In the genomic region with DNA sequence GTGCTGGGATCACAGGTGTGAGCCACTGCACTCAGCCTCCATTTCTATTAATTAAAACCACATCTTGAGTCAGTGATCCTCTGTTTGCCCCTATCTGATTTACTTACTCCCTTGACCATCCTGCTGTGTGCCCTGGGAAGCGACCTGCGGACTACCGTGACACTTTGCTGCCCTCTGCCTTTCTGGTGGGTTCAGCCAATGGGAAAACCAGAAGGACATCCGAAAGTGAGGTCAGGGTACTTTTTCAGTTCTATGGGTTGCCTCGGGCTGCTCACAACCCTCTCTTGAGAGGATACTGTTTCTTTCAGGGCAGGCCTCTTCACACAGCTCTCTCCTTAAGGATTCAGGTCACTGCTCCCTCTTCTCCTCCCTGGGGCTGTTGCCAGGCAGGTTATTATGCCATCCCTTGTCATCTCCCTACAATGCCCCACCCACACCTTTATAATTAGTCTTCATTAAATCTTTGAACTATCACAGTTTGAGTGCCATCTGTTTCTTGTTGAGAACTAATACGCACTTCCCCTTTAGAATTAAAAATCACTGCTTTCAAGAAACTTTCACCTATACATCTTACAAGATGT, we compare ENCODE assay signal across 14 cellular contexts. TPM values are rescaled to one million over a fixed set of nuclear protein-coding genes. Genes with fewer than 3 reads are reported as not detected.
DNase-seq lines count a peak whose midpoint lies in the region; ATAC-seq and TF ChIP-seq lines count a peak whose summit lies in the region.
"Had no signal": no experiment of that assay in that cellular context is flagged by ENCODE, and none has a peak within 500 bp of the region (broad histone marks: within the 10 kb centered on the region; RNA-seq: fewer than 3 reads in every experiment).

No MANE protein-coding gene starts in this region.

- TF ChIP-seq CTCF in RWPE1 (conservative IDR thresholded peaks at IDR 0.05; ENCODE audit: low read depth) (no peak), psoas muscle (IDR thresholded peaks at IDR 0.05) (no peak), uterus (IDR thresholded peaks at IDR 0.05) (no peak)

- ATAC-seq in esophagus mucosa (peak; percentile 74), psoas muscle (peak in 3 of 4 donors; percentile 51 to 60 (median 55))
- ATAC-seq: left lobe of liver, Panc1 had no signal

- H3K4me3 ChIP-seq in psoas muscle (no peak overlapping the region), uterus (no peak overlapping the region)
- H3K4me3 ChIP-seq: hepatocyte had no signal

- H3K4me3 Mint-ChIP-seq in activated CD4-positive, alpha-beta T cell treated with anti-CD3 and anti-CD28 coated beads, Interleukin-2, amount 10 ng/mL, durations not matched to agents 24 days and 14 days: no peak overlapping the region

- WGBS in psoas muscle, 3 donors: 44 to 51% (median 46%) methylated on average over 6 of the region's 6 CpGs

- no peaks in the 10 kb centered on the region for H3K27me3 Mint-ChIP-seq in activated CD4-positive, alpha-beta T cell treated with anti-CD3 and anti-CD28 coated beads, Interleukin-2, amount 10 ng/mL, durations not matched to agents 24 days and 14 days

- no peaks in the 10 kb centered on the region for H3K4me1 ChIP-seq in psoas muscle
- no peaks in the 10 kb centered on the region for H3K4me1 ChIP-seq in uterus

- no peaks in the 10 kb centered on the region for H3K9me3 Mint-ChIP-seq in activated CD4-positive, alpha-beta T cell treated with anti-CD3 and anti-CD28 coated beads, Interleukin-2, amount 10 ng/mL, durations not matched to agents 24 days and 14 days

- POLR2A ChIA-PET in RWPE1 (lab: Yijun Ruan, JAX; ENCODE audit: low non-redundant PET): no interaction called here

- CTCF ChIA-PET in RWPE1 (lab: Yijun Ruan, JAX): no interaction called here

- no peak for TF ChIP-seq POLR2A in uterus (IDR thresholded peaks at IDR 0.05)

- no peak for DNase-seq in activated CD4-positive, alpha-beta T cell treated with anti-CD3 and anti-CD28 coated beads, Interleukin-2, amount 10 ng/mL, durations not matched to agents 24 days and 14 days
- DNase-seq in activated CD4-positive, alpha-beta T cell treated with anti-CD3 and anti-CD28 coated beads for 48 hours: no peak
- DNase-seq in RWPE1 (ENCODE audit: low spot score): peak; percentile 5
- no peak for DNase-seq in psoas muscle
- no peak for DNase-seq in uterus
- DNase-seq in CD1c-positive myeloid dendritic cell (ENCODE audit: extremely low spot score): no peak
- DNase-seq in NCI-H146 treated with DMSO at 0.1 percent for 48 hours (lab: John Stamatoyannopoulos, UW; ENCODE audit: unreplicated experiment): no peak
- DNase-seq: cortex of kidney, NCI-H1694, NCI-H510A treated with DMSO at 0.1 percent for 48 hours had no signal

- H3K27me3 ChIP-seq in psoas muscle (ENCODE audit: insufficient read depth in 3 of 3, low read length in 2 of 3): no peaks in the 10 kb centered on the region
- H3K27me3 ChIP-seq in uterus: no peaks in the 10 kb centered on the region
- H3K27me3 ChIP-seq: hepatocyte had no signal

- intact Hi-C loops in activated CD4-positive, alpha-beta T cell treated with anti-CD3 and anti-CD28 coated beads, Interleukin-2, amount 10 ng/mL, durations not matched to agents 24 days and 14 days (cut with micrococcal nuclease): no loop called here
- intact Hi-C loops in psoas muscle (cut with DNase I): no loop called here
- intact Hi-C loops in uterus (cut with DNase I; ENCODE audit: low total_unique reads): no loop called here

- H3K36me3 ChIP-seq in psoas muscle (ENCODE audit: insufficient read depth in 1 of 2, low read depth in 1 of 2): no peaks in the 10 kb centered on the region
- H3K36me3 ChIP-seq in uterus: no peaks in the 10 kb centered on the region

- H3K36me3 Mint-ChIP-seq in activated CD4-positive, alpha-beta T cell treated with anti-CD3 and anti-CD28 coated beads, Interleukin-2, amount 10 ng/mL, durations not matched to agents 24 days and 14 days (ENCODE audit: low read depth): peaks cover 75% of the 10 kb centered on the region

- H3K27ac ChIP-seq in RWPE1: no peak overlapping the region
- H3K27ac ChIP-seq in psoas muscle: no peak overlapping the region
- H3K27ac ChIP-seq in uterus: no peak overlapping the region
- H3K27ac ChIP-seq: hepatocyte had no signal

- peaks cover 23% of the 10 kb centered on the region for H3K4me1 Mint-ChIP-seq in activated CD4-positive, alpha-beta T cell treated with anti-CD3 and anti-CD28 coated beads, Interleukin-2, amount 10 ng/mL, durations not matched to agents 24 days and 14 days

- H3K9me3 ChIP-seq in psoas muscle (no peaks in the 10 kb centered on the region), uterus (no peaks in the 10 kb centered on the region)

- peak overlapping the region; percentile 54 for H3K27ac Mint-ChIP-seq in activated CD4-positive, alpha-beta T cell treated with anti-CD3 and anti-CD28 coated beads, Interleukin-2, amount 10 ng/mL, durations not matched to agents 24 days and 14 days

RNA-seq across cellular contexts. Expression of a gene that starts 21.4 kb away (rescaled TPM):
- total RNA-seq in activated CD4-positive, alpha-beta T cell treated with anti-CD3 and anti-CD28 coated beads, Interleukin-2, amount 10 ng/mL, durations not matched to agents 24 days and 14 days: 41.2 and 41.4 TPM in 2 replicates
- 11.2 TPM for total RNA-seq in esophagus mucosa
- total RNA-seq in psoas muscle: 1 to 10 TPM in 2 of 4 donors, under 1 TPM in 2; 0.88 to 1.6 (median 0.98) TPM
- under 1 TPM; 0.13 to 0.86 (median 0.33) TPM for polyA plus RNA-seq in psoas muscle
- 1 to 10 TPM in 2 of 4 donors, under 1 TPM in 1, not detected in 1; 0.51 to 6.3 (median 2.6) TPM for total RNA-seq in uterus

RNA-seq across cellular contexts. Expression of a gene that starts 58.2 kb away (rescaled TPM):
- 36.5 and 37.5 TPM in 2 replicates for total RNA-seq in activated CD4-positive, alpha-beta T cell treated with anti-CD3 and anti-CD28 coated beads, Interleukin-2, amount 10 ng/mL, durations not matched to agents 24 days and 14 days
- total RNA-seq in esophagus mucosa (24.6 TPM), psoas muscle (10 to 100 TPM; 51.2 to 71.7 (median 65.8) TPM), uterus (100 to 1,000 TPM in 1 of 4 donors, 10 to 100 TPM in 3; 21.3 to 113 (median 73.3) TPM)
- 10 to 100 TPM; 32.5 to 89.8 (median 42.6) TPM for polyA plus RNA-seq in psoas muscle
